Comparison of ENCODE assay signal across 20 cellular contexts in genomic region chr9:110370316-110370715, GRCh38. TPM values are rescaled to one million over a fixed set of nuclear protein-coding genes. Genes with fewer than 3 reads are reported as not detected.
DNase-seq lines count a peak whose midpoint lies in the region; FAIRE-seq and TF ChIP-seq lines count a peak whose summit lies in the region.
"Had no signal": no experiment of that assay in that cellular context is flagged by ENCODE, and none has a peak within 500 bp of the region (broad histone marks: within the 10 kb centered on the region; RNA-seq: fewer than 3 reads in every experiment).

No MANE protein-coding gene starts in this region.

- peak; percentile 56 for DNase-seq in amniotic epithelial cell (ENCODE audit: low read depth)
- DNase-seq in iris pigment epithelial cell (ENCODE audit: low read depth) = peak; percentile 31
- DNase-seq in Calu3 = no peak
- no peak for DNase-seq in activated CD4-positive, alpha-beta T cell treated with anti-CD3 and anti-CD28 coated beads for 4 hours
- DNase-seq in RCC 7860 (ENCODE audit: low spot score) = no peak
- no peak for DNase-seq in SKM-1 (lab: John Stamatoyannopoulos, UW; ENCODE audit: unreplicated experiment)
- DNase-seq: amygdala; Caco-2; MV-4-11; natural killer cell; NCI-H748 treated with DMSO at 0.1 percent for 48 hours; stimulated activated naive CD8-positive, alpha-beta T cell treated with anti-CD3 and anti-CD28 coated beads, Interleukin-15, amount 100 ng/mL, for 72 hours had no signal

- TF ChIP-seq CTCF in HEK293 (tag by site-specific recombination; IDR thresholded peaks at IDR 0.05) = no peak
- no peak for TF ChIP-seq CTCF in Calu3 (IDR thresholded peaks at IDR 0.05; ENCODE audit: unreplicated experiment)

- H3K27me3 Mint-ChIP-seq in Calu3 (ENCODE audit: unreplicated experiment) = no peaks in the 10 kb centered on the region
- H3K27me3 Mint-ChIP-seq: memory B cell; stimulated activated naive CD8-positive, alpha-beta T cell treated with anti-CD3 and anti-CD28 coated beads, Interleukin-15, amount 100 ng/mL, for 72 hours had no signal

- POLR2A ChIA-PET in HEK293 (lab: Yijun Ruan, JAX) = no interaction called here

- no peaks in the 10 kb centered on the region for H3K36me3 Mint-ChIP-seq in Calu3 (ENCODE audit: insufficient read depth, unreplicated experiment)
- H3K36me3 Mint-ChIP-seq: memory B cell, natural killer cell had no signal

- H3K4me3 Mint-ChIP-seq in Calu3 (ENCODE audit: low read depth, unreplicated experiment) = no peak overlapping the region
- H3K4me3 Mint-ChIP-seq: memory B cell; natural killer cell; stimulated activated naive CD8-positive, alpha-beta T cell treated with anti-CD3 and anti-CD28 coated beads, Interleukin-15, amount 100 ng/mL, for 72 hours had no signal

- no peaks in the 10 kb centered on the region for H3K9me3 Mint-ChIP-seq in Calu3 (ENCODE audit: low read depth, unreplicated experiment)
- H3K9me3 Mint-ChIP-seq: activated T-helper 2 cell treated with anti-CD3 and anti-CD28 coated beads, Interferon-gamma antibody, Interleukin-2, Interleukin-4, amounts not matched to agents 10 μg/mL and 5 μg/mL and 100 μg/mL, durations not matched to agents 14 hours and 24 hours and 36 hours; memory B cell; natural killer cell; stimulated activated naive CD8-positive, alpha-beta T cell treated with anti-CD3 and anti-CD28 coated beads, Interleukin-15, amount 100 ng/mL, for 72 hours had no signal

- H2AFZ ChIP-seq in ACC112 (ENCODE audit: low read length, unreplicated experiment) = no peak overlapping the region

- peaks cover 19% of the 10 kb centered on the region for H3K4me1 ChIP-seq in ACC112 (ENCODE audit: control insufficient read depth, insufficient read depth, low read length, unreplicated experiment)
- H3K4me1 ChIP-seq in HEK293 (ENCODE audit: control insufficient read depth, insufficient read depth, low read length) = no peaks in the 10 kb centered on the region
- H3K4me1 ChIP-seq: Caco-2, prostate gland had no signal

- no peaks in the 10 kb centered on the region for H3K27me3 ChIP-seq in ACC112 (ENCODE audit: insufficient read depth, low read length)

- H3K4me3 ChIP-seq in ACC112 (ENCODE audit: low read depth, low read length) = no peak overlapping the region
- no peak overlapping the region for H3K4me3 ChIP-seq in HEK293 (ENCODE audit: low read depth, low read length)
- H3K4me3 ChIP-seq: prostate gland had no signal

- intact Hi-C loops in Calu3 (cut with micrococcal nuclease; ENCODE audit: unreplicated experiment) = no loop called here

- no peaks in the 10 kb centered on the region for H3K4me1 Mint-ChIP-seq in Calu3 (ENCODE audit: low read depth, unreplicated experiment)
- H3K4me1 Mint-ChIP-seq: memory B cell; natural killer cell; stimulated activated naive CD8-positive, alpha-beta T cell treated with anti-CD3 and anti-CD28 coated beads, Interleukin-15, amount 100 ng/mL, for 72 hours had no signal

- H3K27ac Mint-ChIP-seq in Calu3 (ENCODE audit: unreplicated experiment) = no peak overlapping the region
- H3K27ac Mint-ChIP-seq: activated T-helper 2 cell treated with anti-CD3 and anti-CD28 coated beads, Interferon-gamma antibody, Interleukin-2, Interleukin-4, amounts not matched to agents 10 μg/mL and 5 μg/mL and 100 μg/mL, durations not matched to agents 14 hours and 24 hours and 36 hours; memory B cell; natural killer cell; stimulated activated naive CD8-positive, alpha-beta T cell treated with anti-CD3 and anti-CD28 coated beads, Interleukin-15, amount 100 ng/mL, for 72 hours had no signal

- FAIRE-seq in RCC 7860 (lab: Jason Lieb, UNC) = no peak
- FAIRE-seq: endometrium, urothelium cell line had no signal

- H3K36me3 ChIP-seq in ACC112 (ENCODE audit: insufficient read depth, low read length) = peaks cover 6% of the 10 kb centered on the region
- no peaks in the 10 kb centered on the region for H3K36me3 ChIP-seq in HEK293 (ENCODE audit: control insufficient read depth in 2 of 2, insufficient read depth in 1 of 2, low read length in 2 of 2)
- H3K36me3 ChIP-seq: prostate gland had no signal

- H3K27ac ChIP-seq in ACC112 (ENCODE audit: low read depth, low read length) = peak overlapping the region; percentile 47
- no peak overlapping the region for H3K27ac ChIP-seq in HEK293 (ENCODE audit: extremely low read depth, low read depth, low read length)
- H3K27ac ChIP-seq: prostate gland had no signal

- H3K9me3 ChIP-seq in HEK293 (ENCODE audit: control insufficient read depth, insufficient read depth, low read depth, low read length) = no peaks in the 10 kb centered on the region
- H3K9me3 ChIP-seq: Caco-2, prostate gland had no signal

- H3K79me2 ChIP-seq in ACC112 (ENCODE audit: control insufficient read depth, insufficient read depth, low read length, unreplicated experiment) = no peaks in the 10 kb centered on the region

- BruUV-seq in Calu3 (replicated peaks; lab: Mats Ljungman, UMichigan) = no TSS peak

- CTCF ChIA-PET in HEK293 (lab: Yijun Ruan, JAX) = interaction anchor here (0.6 kb wide), 1 partner anchor 127 kb away, joined by 3 read pairs; no protein-coding TSS in a partner anchor
- CTCF ChIA-PET in Calu3 (lab: Charles Lee) = no interaction called here

TF ChIP-seq in HEK293, 187 proteins besides CTCF, POLR2A, EP300 and RAD21 (continues in another document):
- TF ChIP-seq ATF2 (tag by site-specific recombination; IDR thresholded peaks at IDR 0.05; ENCODE audit: low read depth) (peak; percentile 37; the same call in 1 of the 2 replicates), ZNF530 (tag by site-specific recombination; IDR thresholded peaks at IDR 0.05; ENCODE audit: low read depth) (no peak), MYNN (tag by site-specific recombination; IDR thresholded peaks at IDR 0.05; ENCODE audit: borderline replicate concordance) (no peak)
- TF ChIP-seq, protein P1, sequence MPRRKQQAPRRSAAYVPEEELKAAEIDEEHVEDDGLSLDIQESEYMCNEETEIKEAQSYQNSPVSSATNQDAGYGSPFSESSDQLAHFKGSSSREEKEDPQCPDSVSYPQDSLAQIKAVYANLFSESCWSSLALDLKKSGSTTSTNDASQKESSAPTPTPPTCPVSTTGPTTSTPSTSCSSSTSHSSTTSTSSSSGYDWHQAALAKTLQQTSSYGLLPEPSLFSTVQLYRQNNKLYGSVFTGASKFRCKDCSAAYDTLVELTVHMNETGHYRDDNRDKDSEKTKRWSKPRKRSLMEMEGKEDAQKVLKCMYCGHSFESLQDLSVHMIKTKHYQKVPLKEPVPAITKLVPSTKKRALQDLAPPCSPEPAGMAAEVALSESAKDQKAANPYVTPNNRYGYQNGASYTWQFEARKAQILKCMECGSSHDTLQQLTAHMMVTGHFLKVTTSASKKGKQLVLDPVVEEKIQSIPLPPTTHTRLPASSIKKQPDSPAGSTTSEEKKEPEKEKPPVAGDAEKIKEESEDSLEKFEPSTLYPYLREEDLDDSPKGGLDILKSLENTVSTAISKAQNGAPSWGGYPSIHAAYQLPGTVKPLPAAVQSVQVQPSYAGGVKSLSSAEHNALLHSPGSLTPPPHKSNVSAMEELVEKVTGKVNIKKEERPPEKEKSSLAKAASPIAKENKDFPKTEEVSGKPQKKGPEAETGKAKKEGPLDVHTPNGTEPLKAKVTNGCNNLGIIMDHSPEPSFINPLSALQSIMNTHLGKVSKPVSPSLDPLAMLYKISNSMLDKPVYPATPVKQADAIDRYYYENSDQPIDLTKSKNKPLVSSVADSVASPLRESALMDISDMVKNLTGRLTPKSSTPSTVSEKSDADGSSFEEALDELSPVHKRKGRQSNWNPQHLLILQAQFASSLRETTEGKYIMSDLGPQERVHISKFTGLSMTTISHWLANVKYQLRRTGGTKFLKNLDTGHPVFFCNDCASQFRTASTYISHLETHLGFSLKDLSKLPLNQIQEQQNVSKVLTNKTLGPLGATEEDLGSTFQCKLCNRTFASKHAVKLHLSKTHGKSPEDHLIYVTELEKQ (tag by site-specific recombination; IDR thresholded peaks at IDR 0.05; ENCODE audit: borderline replicate concordance) = peak; percentile 72; the same call in 1 of the 2 replicates
- TF ChIP-seq, protein P2, sequence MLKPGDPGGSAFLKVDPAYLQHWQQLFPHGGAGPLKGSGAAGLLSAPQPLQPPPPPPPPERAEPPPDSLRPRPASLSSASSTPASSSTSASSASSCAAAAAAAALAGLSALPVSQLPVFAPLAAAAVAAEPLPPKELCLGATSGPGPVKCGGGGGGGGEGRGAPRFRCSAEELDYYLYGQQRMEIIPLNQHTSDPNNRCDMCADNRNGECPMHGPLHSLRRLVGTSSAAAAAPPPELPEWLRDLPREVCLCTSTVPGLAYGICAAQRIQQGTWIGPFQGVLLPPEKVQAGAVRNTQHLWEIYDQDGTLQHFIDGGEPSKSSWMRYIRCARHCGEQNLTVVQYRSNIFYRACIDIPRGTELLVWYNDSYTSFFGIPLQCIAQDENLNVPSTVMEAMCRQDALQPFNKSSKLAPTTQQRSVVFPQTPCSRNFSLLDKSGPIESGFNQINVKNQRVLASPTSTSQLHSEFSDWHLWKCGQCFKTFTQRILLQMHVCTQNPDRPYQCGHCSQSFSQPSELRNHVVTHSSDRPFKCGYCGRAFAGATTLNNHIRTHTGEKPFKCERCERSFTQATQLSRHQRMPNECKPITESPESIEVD (tag by site-specific recombination; IDR thresholded peaks at IDR 0.05) = peak; percentile 81
- TF ChIP-seq, protein P3, sequence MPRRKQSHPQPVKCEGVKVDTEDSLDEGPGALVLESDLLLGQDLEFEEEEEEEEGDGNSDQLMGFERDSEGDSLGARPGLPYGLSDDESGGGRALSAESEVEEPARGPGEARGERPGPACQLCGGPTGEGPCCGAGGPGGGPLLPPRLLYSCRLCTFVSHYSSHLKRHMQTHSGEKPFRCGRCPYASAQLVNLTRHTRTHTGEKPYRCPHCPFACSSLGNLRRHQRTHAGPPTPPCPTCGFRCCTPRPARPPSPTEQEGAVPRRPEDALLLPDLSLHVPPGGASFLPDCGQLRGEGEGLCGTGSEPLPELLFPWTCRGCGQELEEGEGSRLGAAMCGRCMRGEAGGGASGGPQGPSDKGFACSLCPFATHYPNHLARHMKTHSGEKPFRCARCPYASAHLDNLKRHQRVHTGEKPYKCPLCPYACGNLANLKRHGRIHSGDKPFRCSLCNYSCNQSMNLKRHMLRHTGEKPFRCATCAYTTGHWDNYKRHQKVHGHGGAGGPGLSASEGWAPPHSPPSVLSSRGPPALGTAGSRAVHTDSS (tag by site-specific recombination; IDR thresholded peaks at IDR 0.05) = no peak; the same call in 1 of the 2 replicates

RNA-seq across cellular contexts. Expression of gene TXNDC8, which starts 32.7 kb away (rescaled TPM):
- not detected in 2 replicates for total RNA-seq in Calu3 (2022)
- total RNA-seq: activated T-helper 2 cell treated with anti-CD3 and anti-CD28 coated beads, Interferon-gamma antibody, Interleukin-2, Interleukin-4, amounts not matched to agents 10 μg/mL and 5 μg/mL and 100 μg/mL, durations not matched to agents 14 hours and 24 hours and 36 hours; Caco-2; glomerular endothelial cell; natural killer cell; prostate gland had no signal

Comparison
In these comparisons a context has a peak if more than half of its experiments do, and no peak if none do; other contexts are left out.
1. DNase-seq: peak in amniotic epithelial cell (single experiment) and iris pigment epithelial cell (single experiment); none in Calu3 (single experiment), activated CD4-positive, alpha-beta T cell treated with anti-CD3 and anti-CD28 coated beads for 4 hours (0 of 2), RCC 7860 (single experiment) and SKM-1 (single experiment).